Comparison of ENCODE assay signal across 10 cellular contexts in the genomic region with DNA sequence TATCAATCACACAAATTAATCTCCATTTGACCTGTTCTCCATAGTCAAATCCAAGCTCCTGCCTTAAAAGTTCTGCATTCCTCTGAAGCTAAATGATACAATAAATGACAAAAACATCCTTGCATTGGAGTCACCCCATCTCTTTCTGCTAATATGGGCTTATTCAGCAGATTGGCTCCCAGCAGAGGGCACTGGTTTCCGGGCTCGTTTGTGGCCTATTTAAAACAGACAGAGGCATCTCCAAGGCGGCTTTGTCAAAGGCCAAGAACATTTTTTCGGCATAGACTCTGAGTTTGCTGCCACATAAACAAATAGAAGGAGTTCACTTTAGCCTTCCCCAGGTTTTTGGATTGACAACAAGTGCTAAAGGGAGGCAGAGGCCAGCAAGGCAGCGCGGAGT.
DNase-seq lines count a peak whose midpoint lies in the region; ATAC-seq and TF ChIP-seq lines count a peak whose summit lies in the region.
"Had no signal": no experiment of that assay in that cellular context is flagged by ENCODE, and none has a peak within 500 bp of the region (broad histone marks: within the 10 kb centered on the region; RNA-seq: fewer than 3 reads in every experiment).

No MANE protein-coding gene starts in this region.

- H3K4me3 ChIP-seq in AG10803 (ENCODE audit: low read length): no peak overlapping the region
- no peak overlapping the region for H3K4me3 ChIP-seq in IMR-90 (ENCODE audit: insufficient read depth, low read depth, low read length)

- no peak overlapping the region; the same call in 1 of the 2 replicates for H2AK5ac ChIP-seq in IMR-90 (ENCODE audit: low read depth, low read length)

- H3K9me1 ChIP-seq in IMR-90 (ENCODE audit: insufficient read depth, low read length): no peaks in the 10 kb centered on the region

- no peaks in the 10 kb centered on the region for H3K4me1 Mint-ChIP-seq in stimulated activated naive CD8-positive, alpha-beta T cell treated with anti-CD3 and anti-CD28 coated beads, Interleukin-15, amount 100 ng/mL, for 72 hours

- BruUV-seq in IMR-90 (replicated peaks; lab: Mats Ljungman, UMichigan): no TSS peak

- H2BK120ac ChIP-seq in IMR-90 (ENCODE audit: low read depth, low read length): peak overlapping the region; percentile 82

- peak; percentile 42; the same call in 1 of the 2 replicates for TF ChIP-seq RAD21 in IMR-90 (IDR thresholded peaks at IDR 0.05; ENCODE audit: low read length)

- H4K91ac ChIP-seq in IMR-90 (ENCODE audit: insufficient read depth, low read depth, low read length): peak overlapping the region; percentile 66

- 80% methylated on average over 3 of the region's 6 CpGs; no CpG with 5 or more reads in 1 of the 2 experiments for WGBS in IMR-90 (ENCODE audit: extremely low coverage in 2 of 2, insufficient read length in 1 of 2), 2 experiments

- peaks cover 13% of the 10 kb centered on the region for H3K27me3 Mint-ChIP-seq in stimulated activated naive CD8-positive, alpha-beta T cell treated with anti-CD3 and anti-CD28 coated beads, Interleukin-15, amount 100 ng/mL, for 72 hours

- H3K9me3 ChIP-seq in IMR-90 (ENCODE audit: control insufficient read depth, insufficient read depth, low read length): no peaks in the 10 kb centered on the region

- CTCF ChIA-PET in IMR-90 (lab: Yijun Ruan, JAX): interaction anchor here (0.7 to 1.1 kb wide), 4 partner anchors 11 to 75 kb away, joined by 3 to 5 read pairs (median 3); no protein-coding TSS in a partner anchor

- H4K20me1 ChIP-seq in IMR-90 (ENCODE audit: insufficient read depth, low read length): no peaks in the 10 kb centered on the region

- peak overlapping the region; percentile 86 for H2BK20ac ChIP-seq in IMR-90 (ENCODE audit: low read depth, low read length)

- H3K9ac ChIP-seq in IMR-90 (ENCODE audit: low read depth, low read length): no peak overlapping the region

- no peak overlapping the region for H2BK5ac ChIP-seq in IMR-90 (ENCODE audit: low read depth, low read length, poor library complexity, severe bottlenecking)

- peak overlapping the region; percentile 23; the same call in 1 of the 3 replicates for H2BK15ac ChIP-seq in IMR-90 (ENCODE audit: low read depth, low read length)

- H2AK9ac ChIP-seq in IMR-90 (replicated peaks; ENCODE audit: low read depth, low read length, poor library complexity): no peak overlapping the region

- no peak overlapping the region; the same call in 1 of the 2 replicates for H3K14ac ChIP-seq in IMR-90 (replicated peaks; ENCODE audit: low read depth, low read length)

- H3K4me3 Mint-ChIP-seq in stimulated activated naive CD8-positive, alpha-beta T cell treated with anti-CD3 and anti-CD28 coated beads, Interleukin-15, amount 100 ng/mL, for 72 hours: no peak overlapping the region
- H3K4me3 Mint-ChIP-seq: stimulated activated naive CD8-positive, alpha-beta T cell treated with anti-CD3 and anti-CD28 coated beads, Interleukin-15, Interleukin-2, amounts not matched to agents 100 ng/mL and 50 ng/mL, for 24 hours had no signal

- H3K27me3 ChIP-seq in IMR-90 (ENCODE audit: control insufficient read depth, insufficient read depth, low read length): no peaks in the 10 kb centered on the region

- H3K9me3 Mint-ChIP-seq in stimulated activated naive CD8-positive, alpha-beta T cell treated with anti-CD3 and anti-CD28 coated beads, Interleukin-15, amount 100 ng/mL, for 72 hours: no peaks in the 10 kb centered on the region
- H3K9me3 Mint-ChIP-seq: stimulated activated naive CD8-positive, alpha-beta T cell treated with anti-CD3 and anti-CD28 coated beads, Interleukin-15, Interleukin-2, amounts not matched to agents 100 ng/mL and 50 ng/mL, for 24 hours had no signal

- no peak for TF ChIP-seq POLR2A in IMR-90 (IDR thresholded peaks at IDR 0.05; ENCODE audit: low read depth, low read length)

- 0 out of 2 replicates have a peak overlapping the region, but pooled peaks have one; percentile 42 for H3K18ac ChIP-seq in IMR-90 (ENCODE audit: low read depth, low read length)

- no peaks in the 10 kb centered on the region for H3K36me3 ChIP-seq in IMR-90 (ENCODE audit: control insufficient read depth, insufficient read depth, low read length)

- dilution Hi-C loops in IMR-90 (cut with HindIII; ENCODE audit: low sequenced_read_pairs, unreplicated experiment): no loop called here

- H3K23ac ChIP-seq in IMR-90 (ENCODE audit: low read depth, low read length): peak overlapping the region; percentile 69

- H4K5ac ChIP-seq in IMR-90 (ENCODE audit: low read depth, low read length): peak overlapping the region; percentile 75; the same call in 1 of the 2 replicates

- H3K27ac Mint-ChIP-seq in stimulated activated naive CD8-positive, alpha-beta T cell treated with anti-CD3 and anti-CD28 coated beads, Interleukin-15, amount 100 ng/mL, for 72 hours: no peak overlapping the region
- H3K27ac Mint-ChIP-seq: stimulated activated naive CD8-positive, alpha-beta T cell treated with anti-CD3 and anti-CD28 coated beads, Interleukin-15, Interleukin-2, amounts not matched to agents 100 ng/mL and 50 ng/mL, for 24 hours had no signal

- no peak overlapping the region for H3K4me2 ChIP-seq in IMR-90 (ENCODE audit: low read depth, low read length)

- 0 out of 2 replicates have a peak, but pooled peaks cover 2% of the 10 kb centered on the region for H3K4me1 ChIP-seq in IMR-90 (ENCODE audit: control insufficient read depth, insufficient read depth, low read length)

- no peak overlapping the region for H3K27ac ChIP-seq in IMR-90 (ENCODE audit: insufficient read depth, low read length)

- intact Hi-C loops in IMR-90 (cut with micrococcal nuclease): no loop called here

- H2AFZ ChIP-seq in IMR-90 (replicated peaks; ENCODE audit: low read length, poor library complexity): no peak overlapping the region

- H3K79me1 ChIP-seq in IMR-90 (ENCODE audit: low read depth in 1 of 2, low read length in 2 of 2): no peaks in the 10 kb centered on the region

- peak; percentile 86 for ATAC-seq in IMR-90 (ENCODE audit: low read depth)
- no peak for ATAC-seq in HG02884 (IDR thresholded peaks at IDR 0.05; ENCODE audit: unreplicated experiment)
- no peak for ATAC-seq in HG03442 (IDR thresholded peaks at IDR 0.05; ENCODE audit: unreplicated experiment)
- ATAC-seq in stimulated activated naive CD8-positive, alpha-beta T cell treated with anti-CD3 and anti-CD28 coated beads, Interleukin-15, amount 100 ng/mL, for 72 hours: no peak
- no peak for ATAC-seq in GM19023 (IDR thresholded peaks at IDR 0.05; ENCODE audit: unreplicated experiment)

- no peak overlapping the region; the same call in 1 of the 2 replicates for H3K56ac ChIP-seq in IMR-90 (ENCODE audit: extremely low read depth, insufficient read depth, low read length)

- in situ Hi-C loops in IMR-90 (cut with MboI; ENCODE audit: low sequenced_read_pairs): no loop called here

- POLR2A ChIA-PET in IMR-90 (lab: Charles Lee; ENCODE audit: unreplicated experiment): no interaction called here

- TF ChIP-seq CTCF in AG10803 (conservative IDR thresholded peaks at IDR 0.05; ENCODE audit: low read length) (peak; percentile 66), IMR-90 (conservative IDR thresholded peaks at IDR 0.05; ENCODE audit: low read depth, low read length) (peak; percentile 38)

- peak overlapping the region; percentile 70 for H3K4ac ChIP-seq in IMR-90 (ENCODE audit: low read depth, low read length)

- H4K8ac ChIP-seq in IMR-90 (ENCODE audit: low read depth in 2 of 2, low read length in 2 of 2): peak overlapping the region in 1 of 2 experiments; percentile 53; a peak in 1 of 4 replicates

- peak; percentile 84 for DNase-seq in AG10803 (ENCODE audit: low read depth)
- peak; percentile 34 for DNase-seq in IMR-90
- peak; percentile 60 for DNase-seq in cerebellar cortex (ENCODE audit: low spot score)
- peak; percentile 16 for DNase-seq in medulla oblongata (ENCODE audit: extremely low spot score)
- no peak for DNase-seq in stimulated activated naive CD8-positive, alpha-beta T cell treated with anti-CD3 and anti-CD28 coated beads, Interleukin-15, amount 100 ng/mL, for 72 hours
- DNase-seq: activated effector memory CD4-positive, alpha-beta T cell treated with Interleukin-2 at 50 U/mL for 16 hours had no signal

TF ChIP-seq in IMR-90, 13 proteins besides CTCF, POLR2A, EP300 and RAD21:
- TF ChIP-seq MAFK (IDR thresholded peaks at IDR 0.05; ENCODE audit: low read depth, low read length): 0 out of 2 replicates have a peak, but pooled peaks have one; percentile 23
- no peak for TF ChIP-seq RFX5 (IDR thresholded peaks at IDR 0.05; ENCODE audit: low read depth, low read length)
- TF ChIP-seq SMC3 (IDR thresholded peaks at IDR 0.05; ENCODE audit: low read depth, low read length): peak; percentile 9; the same call in 1 of the 2 replicates
TF ChIP-seq in IMR-90: peak in this region for 2.

Comparison
In these comparisons a context has a peak if more than half of its experiments do, and no peak if none do; other contexts are left out.
1. DNase-seq: peak in AG10803 (single experiment), IMR-90 (single experiment), cerebellar cortex (single experiment) and medulla oblongata (single experiment); none in stimulated activated naive CD8-positive, alpha-beta T cell treated with anti-CD3 and anti-CD28 coated beads, Interleukin-15, amount 100 ng/mL, for 72 hours (0 of 2).